ENCODE assay signal across 13 cellular contexts in genomic region chr13:25292301-25292700, GRCh38. TPM values are rescaled to one million over a fixed set of nuclear protein-coding genes. Genes with fewer than 3 reads are reported as not detected.
DNase-seq lines count a peak whose midpoint lies in the region; ATAC-seq, FAIRE-seq and TF ChIP-seq lines count a peak whose summit lies in the region.
"Had no signal": no experiment of that assay in that cellular context is flagged by ENCODE, and none has a peak within 500 bp of the region (broad histone marks: within the 10 kb centered on the region; RNA-seq: fewer than 3 reads in every experiment).

No MANE protein-coding gene starts in this region.

- POLR2A ChIA-PET in GM12878 (lab: Charles Lee) = no interaction called here

- no peak for TF ChIP-seq EP300 in GM12878 (IDR thresholded peaks at IDR 0.05; ENCODE audit: borderline replicate concordance in 1 of 2, control insufficient read depth in 1 of 2, low read depth in 2 of 2, low read length in 2 of 2)

- no TSS peak for BruUV-seq in GM12878 (replicated peaks; lab: Mats Ljungman, UMichigan)

- DNase-seq in activated naive CD4-positive, alpha-beta T cell treated with Interleukin-2 at 50 U/mL for 16 hours = peak; percentile 9
- DNase-seq in activated naive CD4-positive, alpha-beta T cell treated with anti-CD3 and anti-CD28 coated beads, Interleukin-2, amount 50 U/mL, for 16 hours = no peak
- DNase-seq in NCI-H226 (peak; percentile 3), GM12878 (ENCODE audit: low read depth, low spot score) (no peak), progenitor cell of endocrine pancreas (ENCODE audit: low spot score, unreplicated experiment) (no peak), inferior parietal cortex (ENCODE audit: extremely low spot score) (no peak)
- DNase-seq: activated B cell treated with CpG ODN at 0.5 μM for 24 hours, C1 segment of cervical spinal cord, lower lobe of right lung had no signal

- no peaks in the 10 kb centered on the region for H3K9me3 ChIP-seq in GM12878 (replicated peaks; ENCODE audit: control insufficient read depth, insufficient read depth, low read length)
- no peaks in the 10 kb centered on the region for H3K9me3 ChIP-seq in neuron (ENCODE audit: low read length)
- H3K9me3 ChIP-seq: lower lobe of right lung had no signal

- no peaks in the 10 kb centered on the region for H3K79me2 ChIP-seq in GM12878 (ENCODE audit: control insufficient read depth, insufficient read depth, low read length)

- no peak overlapping the region for H3K27ac ChIP-seq in GM12878 (ENCODE audit: control insufficient read depth, insufficient read depth)
- H3K27ac ChIP-seq: cardiac muscle cell, lower lobe of right lung had no signal

- no peak for FAIRE-seq in GM12878 (lab: Jason Lieb, UNC)
- FAIRE-seq: GM19239 had no signal

- peaks cover 0 to 2% of the 10 kb centered on the region in 2 experiments; a peak in 1 of 4 replicates for H3K27me3 ChIP-seq in GM12878 (replicated peaks in 1 of 2; ENCODE audit: control insufficient read depth in 2 of 2, insufficient read depth in 2 of 2, low read length in 1 of 2)
- no peaks in the 10 kb centered on the region for H3K27me3 ChIP-seq in neuron (ENCODE audit: insufficient read depth, low read length)

- H3K36me3 ChIP-seq in GM12878 (ENCODE audit: control insufficient read depth in 2 of 2, insufficient read depth in 2 of 2, low read length in 1 of 2) = no peaks in the 10 kb centered on the region
- no peaks in the 10 kb centered on the region for H3K36me3 ChIP-seq in neuron (ENCODE audit: insufficient read depth, low read length)
- H3K36me3 ChIP-seq: cardiac muscle cell, lower lobe of right lung had no signal

- no peak overlapping the region for H3K9ac ChIP-seq in GM12878 (ENCODE audit: control insufficient read depth, insufficient read depth, low read length)

- no peaks in the 10 kb centered on the region for H3K36me3 Mint-ChIP-seq in progenitor cell of endocrine pancreas (ENCODE audit: insufficient read depth)

- in situ Hi-C loops in GM12878 (cut with MboI) = no loop called here

- H3K4me2 ChIP-seq in GM12878 (ENCODE audit: control insufficient read depth, insufficient read depth) = no peak overlapping the region

- H3K4me1 Mint-ChIP-seq in progenitor cell of endocrine pancreas (ENCODE audit: low read depth) = no peaks in the 10 kb centered on the region

- 0 out of 3 replicates have a peak, but pooled peaks have one; percentile 20 for ATAC-seq in GM12878
- no peak for ATAC-seq in HG02840 (IDR thresholded peaks at IDR 0.05; ENCODE audit: low FRiP score, unreplicated experiment)

- SMC1A ChIA-PET in GM12878 (lab: Charles Lee; ENCODE audit: uncharacterized antibody, unreplicated experiment) = interaction anchor here (1.0 kb wide), 1 partner anchor 9 kb away, joined by 4 read pairs; no protein-coding TSS in a partner anchor

- TF ChIP-seq CTCF in GM12878 (IDR thresholded peaks at IDR 0.05 in 2 of 3, conservative IDR thresholded peaks at IDR 0.05 in 1 of 3; ENCODE audit: control insufficient read depth in 2 of 3, extremely low read depth in 1 of 3, insufficient read depth in 1 of 3, low read depth in 3 of 3, low read length in 3 of 3) (no peak), progenitor cell of endocrine pancreas (IDR thresholded peaks at IDR 0.05; ENCODE audit: unreplicated experiment) (no peak)

- H2AFZ ChIP-seq in GM12878 (ENCODE audit: control insufficient read depth, low read depth, low read length) (no peak overlapping the region), neuron (ENCODE audit: low read depth, low read length) (peak overlapping the region; percentile 40)

- no peak for TF ChIP-seq RAD21 in GM12878 (IDR thresholded peaks at IDR 0.05; ENCODE audit: insufficient read depth, low read depth, low read length)

- CTCF ChIA-PET in GM12878 (lab: Yijun Ruan, JAX) = no interaction called here

- H3K27me3 Mint-ChIP-seq in progenitor cell of endocrine pancreas = peaks cover 50% of the 10 kb centered on the region

- TF ChIP-seq POLR2A in GM12878 (IDR thresholded peaks at IDR 0.05; ENCODE audit: low read depth, low read length) = no peak

- H3K9me3 Mint-ChIP-seq in progenitor cell of endocrine pancreas (ENCODE audit: low read depth) = no peaks in the 10 kb centered on the region
- H3K9me3 Mint-ChIP-seq: activated B cell treated with CpG ODN at 0.5 μM for 24 hours had no signal

- intact Hi-C loops in GM12878 (cut with micrococcal nuclease; ENCODE audit: unreplicated experiment) = no loop called here

- RAD21 ChIA-PET in GM12878 (lab: Charles Lee; ENCODE audit: unreplicated experiment) = interaction anchor here (0.6 kb wide), 1 partner anchor 25 kb away, joined by 4 read pairs; no protein-coding TSS in a partner anchor

- no peak overlapping the region for H3K4me3 ChIP-seq in GM12878
- no peak overlapping the region for H3K4me3 ChIP-seq in neuron (ENCODE audit: low read length)
- H3K4me3 ChIP-seq: cardiac muscle cell, lower lobe of right lung had no signal

- no peaks in the 10 kb centered on the region for H3K4me1 ChIP-seq in GM12878 (ENCODE audit: control insufficient read depth, insufficient read depth, low read length)
- peaks cover 7% of the 10 kb centered on the region for H3K4me1 ChIP-seq in neuron (ENCODE audit: insufficient read depth, low read length)

- WGBS in GM12878 (ENCODE audit: insufficient coverage, insufficient replicate concordance, low lambda C conversion rate, missing lambda C conversion rate) = 0% methylated on average over 1 of the region's 1 CpG

- no peaks in the 10 kb centered on the region for H4K20me1 ChIP-seq in GM12878 (ENCODE audit: control insufficient read depth, insufficient read depth)

- no peak overlapping the region for H3K4me3 Mint-ChIP-seq in progenitor cell of endocrine pancreas (ENCODE audit: low read depth)
- H3K4me3 Mint-ChIP-seq: activated B cell treated with CpG ODN at 0.5 μM for 24 hours had no signal

- H3K27ac Mint-ChIP-seq in progenitor cell of endocrine pancreas = no peak overlapping the region
- H3K27ac Mint-ChIP-seq: activated B cell treated with CpG ODN at 0.5 μM for 24 hours had no signal

TF ChIP-seq in GM12878, 131 proteins besides CTCF, POLR2A, EP300 and RAD21 (continues in another document):
- no peak for TF ChIP-seq ZSCAN29 (IDR thresholded peaks at IDR 0.05)
- no peak for TF ChIP-seq WRNIP1 (IDR thresholded peaks at IDR 0.05; ENCODE audit: borderline replicate concordance, low read depth, low read length)
- TF ChIP-seq SUPT20H (IDR thresholded peaks at IDR 0.05; ENCODE audit: borderline replicate concordance, control insufficient read depth, low read depth, low read length) = no peak
- no peak for TF ChIP-seq YY1 (IDR thresholded peaks at IDR 0.05; ENCODE audit: low read depth, low read length)

RNA-seq across cellular contexts. Expression of gene MTMR6, which starts 5.0 kb away (rescaled TPM):
- 8.1 and 9.0 TPM in 2 replicates for total RNA-seq in GM12878 (2013; cell fraction: nucleolus; rRNA removed)
- 14.1 and 16.7 TPM in 2 replicates for total RNA-seq in GM12878 (2014; rRNA removed)
- 19.2 and 19.4 TPM in 2 replicates for total RNA-seq in GM12878 (2014; rRNA removed; fragmentation: Illumina TruSeq; extraction: Trizol)
- total RNA-seq in GM12878 (2021) = 13.8 and 13.9 TPM in 2 replicates
- polyA plus RNA-seq in GM12878 (2011; ENCODE audit: low read depth) = 2.5 TPM
- polyA plus RNA-seq in GM12878 (2011; rRNA removed) = 15.1 and 21.1 TPM in 2 replicates
- polyA plus RNA-seq in GM12878 (2011; cell fraction: cytosol; rRNA removed) = 5.6 and 6.0 TPM in 2 replicates
- 4.7 and 6.7 TPM in 2 replicates for polyA plus RNA-seq in GM12878 (2011; cell fraction: nucleus; rRNA removed)
- polyA plus RNA-seq in GM12878 (2012) = 4.1 and 4.2 TPM in 2 replicates
- polyA plus RNA-seq in GM12878 (2014; fragmentation: Illumina TruSeq; extraction: Trizol) = 17.0 and 20.7 TPM in 2 replicates
- polyA plus RNA-seq in GM12878 (2014; fragmentation: Nextera tagmentation; extraction: Ambion mirVana) = 10 to 100 TPM; 13.0 to 21.0 TPM
- polyA plus RNA-seq in GM12878 (2014; rRNA removed) = 7.1 and 9.8 TPM in 2 replicates
- 10 to 100 TPM; 23.5 to 24.2 TPM for polyA plus RNA-seq in GM12878 (2016; fragmentation: Nextera tagmentation; extraction: Ambion mirVana)
- polyA minus RNA-seq in GM12878 (2011; rRNA and poly(A)+ RNA removed) = 7.0 and 9.4 TPM in 2 replicates
- polyA minus RNA-seq in GM12878 (2011; cell fraction: cytosol; rRNA and poly(A)+ RNA removed) = 4.1 and 6.3 TPM in 2 replicates
- polyA minus RNA-seq in GM12878 (2011; cell fraction: nucleus; rRNA and poly(A)+ RNA removed) = 2.8 and 4.9 TPM in 2 replicates
- total RNA-seq in progenitor cell of endocrine pancreas = 9.3 and 9.6 TPM in 2 replicates

RNA-seq across cellular contexts. Expression of gene NUP58, which starts 9.1 kb away (rescaled TPM):
- 250 and 257 TPM in 2 replicates for total RNA-seq in GM12878 (2013; cell fraction: nucleolus; rRNA removed)
- total RNA-seq in GM12878 (2014; rRNA removed) (58.1 and 75.6 TPM in 2 replicates), GM12878 (2014; rRNA removed; fragmentation: Illumina TruSeq; extraction: Trizol) (56.6 and 58.0 TPM in 2 replicates), GM12878 (2021) (46.7 and 54.5 TPM in 2 replicates), progenitor cell of endocrine pancreas (56.5 and 61.5 TPM in 2 replicates)
- 10.0 TPM for polyA plus RNA-seq in GM12878 (2011; ENCODE audit: low read depth)
- polyA plus RNA-seq in GM12878 (2011; rRNA removed) (78.0 and 110 TPM in 2 replicates), GM12878 (2014; fragmentation: Illumina TruSeq; extraction: Trizol) (47.9 and 62.7 TPM in 2 replicates), GM12878 (2014; fragmentation: Nextera tagmentation; extraction: Ambion mirVana) (10 to 100 TPM; 12.1 to 14.0 TPM), GM12878 (2014; rRNA removed) (37.7 and 42.5 TPM in 2 replicates), GM12878 (2016; fragmentation: Nextera tagmentation; extraction: Ambion mirVana) (10 to 100 TPM; 38.9 to 49.8 TPM)
- polyA plus RNA-seq in GM12878 (2011; cell fraction: cytosol; rRNA removed) = 48.0 and 50.8 TPM in 2 replicates
- 30.4 and 34.5 TPM in 2 replicates for polyA plus RNA-seq in GM12878 (2011; cell fraction: nucleus; rRNA removed)
- 15.9 and 26.2 TPM in 2 replicates for polyA plus RNA-seq in GM12878 (2012)
- polyA minus RNA-seq in GM12878 (2011; rRNA and poly(A)+ RNA removed) = 88.9 and 113 TPM in 2 replicates
- 38.5 and 53.3 TPM in 2 replicates for polyA minus RNA-seq in GM12878 (2011; cell fraction: cytosol; rRNA and poly(A)+ RNA removed)
- 43.5 and 70.0 TPM in 2 replicates for polyA minus RNA-seq in GM12878 (2011; cell fraction: nucleus; rRNA and poly(A)+ RNA removed)

Comparison
In these comparisons a context has a peak if more than half of its experiments do, and no peak if none do; other contexts are left out.
1. DNase-seq: peak in activated naive CD4-positive, alpha-beta T cell treated with Interleukin-2 at 50 U/mL for 16 hours (single experiment) and NCI-H226 (single experiment); none in activated naive CD4-positive, alpha-beta T cell treated with anti-CD3 and anti-CD28 coated beads, Interleukin-2, amount 50 U/mL, for 16 hours (single experiment), GM12878 (single experiment), progenitor cell of endocrine pancreas (single experiment) and inferior parietal cortex (single experiment).